Comparison of ENCODE assay signal across 9 cellular contexts in genomic region chr10:124724279-124725027, GRCh38. TPM values are rescaled to one million over a fixed set of nuclear protein-coding genes. Genes with fewer than 3 reads are reported as not detected.
DNase-seq lines count a peak whose midpoint lies in the region; ATAC-seq and TF ChIP-seq lines count a peak whose summit lies in the region.
"Had no signal": no experiment of that assay in that cellular context is flagged by ENCODE, and none has a peak within 500 bp of the region (broad histone marks: within the 10 kb centered on the region; RNA-seq: fewer than 3 reads in every experiment).

No MANE protein-coding gene starts in this region.

- H3K9ac ChIP-seq in BLaER1 (peak overlapping the region; percentile 75), OCI-LY1 (ENCODE audit: low read length) (peak overlapping the region; percentile 16; the same call in 1 of the 2 replicates)

- ATAC-seq in HG02884 (IDR thresholded peaks at IDR 0.05; ENCODE audit: unreplicated experiment) (no peak), HG02623 (IDR thresholded peaks at IDR 0.05; ENCODE audit: unreplicated experiment) (no peak)

- no peak overlapping the region for H2AFZ ChIP-seq in OCI-LY1 (ENCODE audit: low read length)

- DNase-seq in occipital lobe (lab: John Stamatoyannopoulos, UW) (peak; percentile 85), NCI-H187 treated with DMSO at 0.1 percent for 48 hours (lab: John Stamatoyannopoulos, UW) (no peak), NCI-H2107 treated with DMSO at 0.1 percent for 48 hours (lab: John Stamatoyannopoulos, UW; ENCODE audit: unreplicated experiment) (no peak)
- DNase-seq: NCI-H524 treated with DMSO at 0.1 percent for 48 hours had no signal

- H4K20me1 ChIP-seq in BLaER1 = peaks cover 99% of the 10 kb centered on the region
- no peaks in the 10 kb centered on the region for H4K20me1 ChIP-seq in OCI-LY1 (ENCODE audit: insufficient read depth, low read length)

- H3K4me1 ChIP-seq in BLaER1 = peaks cover 100% of the 10 kb centered on the region
- H3K4me1 ChIP-seq in OCI-LY1 (ENCODE audit: insufficient read depth, low read length, severe bottlenecking) = peaks cover 100% of the 10 kb centered on the region
- H3K4me1 ChIP-seq in esophagus (ENCODE audit: control insufficient read depth in 2 of 2, insufficient read depth in 2 of 2, low read length in 1 of 2) = peaks cover 8 to 38% of the 10 kb centered on the region in 2 donors

- peaks cover 44% of the 10 kb centered on the region for H3K79me2 ChIP-seq in OCI-LY1 (ENCODE audit: insufficient read depth, low read length)

- peak overlapping the region; percentile 90 for H3K27ac ChIP-seq in BLaER1
- H3K27ac ChIP-seq in OCI-LY1 (ENCODE audit: low read depth, low read length, poor library complexity, severe bottlenecking) = peak overlapping the region; percentile 69
- H3K27ac ChIP-seq in esophagus (ENCODE audit: low read depth in 2 of 2, low read length in 1 of 2) = peak overlapping the region; percentile 81 to 93

- H3K36me3 ChIP-seq in BLaER1 (0 out of 2 replicates have a peak, but pooled peaks cover 7% of the 10 kb centered on the region), OCI-LY1 (ENCODE audit: insufficient read depth, low read length) (peaks cover 30% of the 10 kb centered on the region), esophagus (ENCODE audit: control insufficient read depth in 2 of 2, insufficient read depth in 2 of 2, low read length in 1 of 2) (no peaks in the 10 kb centered on the region)

- peak; percentile 12; the same call in 1 of the 2 replicates for TF ChIP-seq CTCF in OCI-LY1 (IDR thresholded peaks at IDR 0.05; ENCODE audit: low read length)

- H3K9me2 ChIP-seq in OCI-LY1 (ENCODE audit: low read depth, low read length) = no peaks in the 10 kb centered on the region

- WGBS in esophagus, 2 donors = 59 to 69% methylated on average over 20 of the region's 20 CpGs

- peak overlapping the region; percentile 15; the same call in 1 of the 2 replicates for H3K4me3 ChIP-seq in BLaER1
- H3K4me3 ChIP-seq in OCI-LY1 (ENCODE audit: low read depth, low read length, poor library complexity, severe bottlenecking) = peak overlapping the region; percentile 12
- no peak overlapping the region for H3K4me3 ChIP-seq in esophagus (ENCODE audit: low read depth in 1 of 2, low read length in 2 of 2)

- peaks cover 2% of the 10 kb centered on the region; the same call in 1 of the 2 replicates for H3F3A ChIP-seq in OCI-LY1 (ENCODE audit: insufficient read depth, low read length)

- H3K9me3 ChIP-seq in BLaER1 (no peaks in the 10 kb centered on the region), OCI-LY1 (ENCODE audit: low read length) (no peaks in the 10 kb centered on the region), esophagus (ENCODE audit: control insufficient read depth in 2 of 2, insufficient read depth in 1 of 2, low read depth in 1 of 2, low read length in 1 of 2) (no peaks in the 10 kb centered on the region)

- H3K27me3 ChIP-seq in BLaER1 = no peaks in the 10 kb centered on the region
- no peaks in the 10 kb centered on the region for H3K27me3 ChIP-seq in OCI-LY1 (ENCODE audit: insufficient read depth, low read length)
- no peaks in the 10 kb centered on the region for H3K27me3 ChIP-seq in esophagus (ENCODE audit: control insufficient read depth in 1 of 2, insufficient read depth in 2 of 2, low read length in 2 of 2)

- H3K4me2 ChIP-seq in BLaER1 = peak overlapping the region; percentile 84
- peak overlapping the region; percentile 37; the same call in 1 of the 2 replicates for H3K4me2 ChIP-seq in OCI-LY1 (ENCODE audit: low read length)

RNA-seq across cellular contexts. Expression of gene FAM53B, which starts 19.7 kb away (rescaled TPM):
- polyA plus RNA-seq in esophagus = 10 to 100 TPM in 1 of 2 donors, 1 to 10 TPM in 1; 9.0 to 16.8 TPM
- 35.1 TPM for total RNA-seq in occipital lobe

Comparison
In these comparisons a context has a peak if more than half of its experiments do, and no peak if none do; other contexts are left out.
1. H3K4me3 ChIP-seq: peak in BLaER1 (single experiment) and OCI-LY1 (single experiment); none in esophagus (0 of 2).
2. Peak in every context shown above with its lines, with median percentiles within 50 percentile points of each other: H3K27ac ChIP-seq.